Comparison of ENCODE assay signal across 25 cellular contexts in the genomic region with DNA sequence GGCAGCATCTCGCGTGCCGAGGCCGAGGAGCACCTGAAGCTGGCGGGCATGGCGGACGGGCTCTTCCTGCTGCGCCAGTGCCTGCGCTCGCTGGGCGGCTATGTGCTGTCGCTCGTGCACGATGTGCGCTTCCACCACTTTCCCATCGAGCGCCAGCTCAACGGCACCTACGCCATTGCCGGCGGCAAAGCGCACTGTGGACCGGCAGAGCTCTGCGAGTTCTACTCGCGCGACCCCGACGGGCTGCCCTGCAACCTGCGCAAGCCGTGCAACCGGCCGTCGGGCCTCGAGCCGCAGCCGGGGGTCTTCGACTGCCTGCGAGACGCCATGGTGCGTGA. TPM values are rescaled to one million over a fixed set of nuclear protein-coding genes. Genes with fewer than 3 reads are reported as not detected.
DNase-seq lines count a peak whose midpoint lies in the region; ATAC-seq and TF ChIP-seq lines count a peak whose summit lies in the region.
"Had no signal": no experiment of that assay in that cellular context is flagged by ENCODE, and none has a peak within 500 bp of the region (broad histone marks: within the 10 kb centered on the region; RNA-seq: fewer than 3 reads in every experiment).

No MANE protein-coding gene starts in this region.

- no peaks in the 10 kb centered on the region for H3K27me3 ChIP-seq in CD4-positive, alpha-beta T cell (ENCODE audit: control insufficient read depth, insufficient read depth, low read length)
- no peaks in the 10 kb centered on the region for H3K27me3 ChIP-seq in naive thymus-derived CD4-positive, alpha-beta T cell (ENCODE audit: control insufficient read depth in 2 of 2, insufficient read depth in 2 of 2, low read length in 2 of 2)
- H3K27me3 ChIP-seq in upper lobe of right lung, result peaks cover 7% of the 10 kb centered on the region

- no peaks in the 10 kb centered on the region for H3K9me3 Mint-ChIP-seq in CD4-positive, alpha-beta T cell
- no peaks in the 10 kb centered on the region for H3K9me3 Mint-ChIP-seq in chondrocyte (ENCODE audit: low read depth)
- peaks cover 0 to 7% (median 0%) of the 10 kb centered on the region in 11 donors for H3K9me3 Mint-ChIP-seq in naive thymus-derived CD4-positive, alpha-beta T cell

- H3K36me3 ChIP-seq in naive thymus-derived CD4-positive, alpha-beta T cell (ENCODE audit: control insufficient read depth in 2 of 3, insufficient read depth in 3 of 3, low read length in 3 of 3), result peaks cover 22 to 84% (median 31%) of the 10 kb centered on the region in 3 experiments
- no peaks in the 10 kb centered on the region for H3K36me3 ChIP-seq in upper lobe of right lung
- H3K36me3 ChIP-seq: SJSA1 had no signal

- CTCF ChIA-PET in CD4-positive, alpha-beta T cell (lab: Charles Lee), result interaction anchor here (1.6 kb wide), 1 partner anchor 24 kb away, joined by 4 read pairs; no protein-coding TSS in a partner anchor
- CTCF ChIA-PET in naive thymus-derived CD4-positive, alpha-beta T cell (lab: Charles Lee), result no interaction called here

- peaks cover 41 to 57% of the 10 kb centered on the region in 2 donors for H3K4me1 ChIP-seq in naive thymus-derived CD4-positive, alpha-beta T cell (ENCODE audit: control insufficient read depth in 2 of 2, insufficient read depth in 2 of 2, low read length in 2 of 2)
- H3K4me1 ChIP-seq in upper lobe of right lung, result no peaks in the 10 kb centered on the region
- H3K4me1 ChIP-seq: SJSA1 had no signal

- no peak for DNase-seq in CD4-positive, alpha-beta T cell
- DNase-seq in chondrocyte (ENCODE audit: low spot score), result peak; percentile 92
- no peak for DNase-seq in naive thymus-derived CD4-positive, alpha-beta T cell
- peak; percentile 64 for DNase-seq in upper lobe of right lung
- no peak for DNase-seq in 8988T
- no peak for DNase-seq in NCI-H1092 (lab: John Stamatoyannopoulos, UW)
- DNase-seq: DMS153; DND-41; HCEC 1CT; MM.1S; NCI-H1417; NCI-H1694; NCI-H2029 treated with DMSO at 0.1 percent for 48 hours; NCI-H446 treated with DMSO at 0.1 percent for 48 hours; NCI-H526; NCI-H82; NK-92 treated with Interleukin-12 subunit alpha and Interleukin-12 subunit beta, amount 100 ng/mL, for 24 hours; PC-9 had no signal

- intact Hi-C loops in CD4-positive, alpha-beta T cell (cut with DNase I, micrococcal nuclease), result no loop called here
- intact Hi-C loops in naive thymus-derived CD4-positive, alpha-beta T cell (cut with micrococcal nuclease), result no loop called here
- intact Hi-C loops in upper lobe of right lung (cut with DNase I), result no loop called here

- no peak for ATAC-seq in CD4-positive, alpha-beta T cell (ENCODE audit: poor library complexity)
- ATAC-seq in naive thymus-derived CD4-positive, alpha-beta T cell, result no peak
- no peak for ATAC-seq in upper lobe of right lung
- ATAC-seq in GM18517 (IDR thresholded peaks at IDR 0.05; ENCODE audit: unreplicated experiment), result no peak

- H3K27ac ChIP-seq in CD4-positive, alpha-beta T cell (ENCODE audit: low read depth, low read length), result peak overlapping the region; percentile 30
- peak overlapping the region; percentile 26 for H3K27ac ChIP-seq in naive thymus-derived CD4-positive, alpha-beta T cell (ENCODE audit: low read depth, low read length)
- no peak overlapping the region for H3K27ac ChIP-seq in upper lobe of right lung
- H3K27ac ChIP-seq: HL-60, KMS-11, PC-9, SJSA1 had no signal

- H3K4me3 ChIP-seq in naive thymus-derived CD4-positive, alpha-beta T cell (ENCODE audit: low read length), result no peak overlapping the region
- H3K4me3 ChIP-seq in upper lobe of right lung, result no peak overlapping the region
- H3K4me3 ChIP-seq: PC-9, SJSA1 had no signal

- no peak for TF ChIP-seq CTCF in CD4-positive, alpha-beta T cell (IDR thresholded peaks at IDR 0.05)
- TF ChIP-seq CTCF in chondrocyte (IDR thresholded peaks at IDR 0.05), result no peak
- no peak for TF ChIP-seq CTCF in upper lobe of right lung (IDR thresholded peaks at IDR 0.05)

- no peak overlapping the region for H3K27ac Mint-ChIP-seq in CD4-positive, alpha-beta T cell
- no peak overlapping the region for H3K27ac Mint-ChIP-seq in chondrocyte (ENCODE audit: unreplicated experiment)
- H3K27ac Mint-ChIP-seq in naive thymus-derived CD4-positive, alpha-beta T cell, result no peak overlapping the region
- H3K27ac Mint-ChIP-seq: B cell had no signal

- H3K4me1 Mint-ChIP-seq in CD4-positive, alpha-beta T cell (ENCODE audit: low read depth), result peaks cover 82% of the 10 kb centered on the region
- H3K4me1 Mint-ChIP-seq in chondrocyte (ENCODE audit: low read depth), result peaks cover 5% of the 10 kb centered on the region
- H3K4me1 Mint-ChIP-seq in naive thymus-derived CD4-positive, alpha-beta T cell, result peaks cover 51 to 90% (median 69%) of the 10 kb centered on the region in 7 donors

- H3K36me3 Mint-ChIP-seq in CD4-positive, alpha-beta T cell (ENCODE audit: low read depth), result peaks cover 89% of the 10 kb centered on the region
- no peaks in the 10 kb centered on the region for H3K36me3 Mint-ChIP-seq in chondrocyte (ENCODE audit: low read depth)
- peaks cover 10 to 76% (median 53%) of the 10 kb centered on the region in 5 donors for H3K36me3 Mint-ChIP-seq in naive thymus-derived CD4-positive, alpha-beta T cell

- POLR2A ChIA-PET in CD4-positive, alpha-beta T cell (lab: Charles Lee), result interaction anchor here (1.2 kb wide), 1 partner anchor 11 kb away, joined by 3 read pairs; the partner anchor contains the start of gene ZAP70
- POLR2A ChIA-PET in naive thymus-derived CD4-positive, alpha-beta T cell (lab: Charles Lee), result no interaction called here

- H3K27me3 Mint-ChIP-seq in CD4-positive, alpha-beta T cell, result no peaks in the 10 kb centered on the region
- H3K27me3 Mint-ChIP-seq in chondrocyte (ENCODE audit: low read depth), result peaks cover 2% of the 10 kb centered on the region
- H3K27me3 Mint-ChIP-seq in naive thymus-derived CD4-positive, alpha-beta T cell, result no peaks in the 10 kb centered on the region
- H3K27me3 Mint-ChIP-seq: B cell, IgD-negative memory B cell had no signal

- no peaks in the 10 kb centered on the region for H3K9me3 ChIP-seq in CD4-positive, alpha-beta T cell (ENCODE audit: control insufficient read depth, low read length)
- H3K9me3 ChIP-seq in naive thymus-derived CD4-positive, alpha-beta T cell (ENCODE audit: control insufficient read depth in 2 of 3, low read length in 3 of 3), result no peaks in the 10 kb centered on the region
- H3K9me3 ChIP-seq in upper lobe of right lung, result no peaks in the 10 kb centered on the region
- H3K9me3 ChIP-seq: SJSA1 had no signal

- H3K4me3 Mint-ChIP-seq in CD4-positive, alpha-beta T cell, result no peak overlapping the region
- H3K4me3 Mint-ChIP-seq in chondrocyte (ENCODE audit: unreplicated experiment), result no peak overlapping the region
- H3K4me3 Mint-ChIP-seq in naive thymus-derived CD4-positive, alpha-beta T cell, result no peak overlapping the region
- H3K4me3 Mint-ChIP-seq: B cell, IgD-negative memory B cell had no signal

RNA-seq across cellular contexts. Expression of gene ZAP70, which starts 10.7 kb away (rescaled TPM):
- total RNA-seq in CD4-positive, alpha-beta T cell, result 100 to 1,000 TPM; 440 to 470 TPM
- total RNA-seq in chondrocyte, result 0.37 to 0.41 TPM in 2 of 3 replicates, not detected in the other
- 100 to 1,000 TPM; 354 to 432 (median 382) TPM for total RNA-seq in naive thymus-derived CD4-positive, alpha-beta T cell
- polyA plus RNA-seq in naive thymus-derived CD4-positive, alpha-beta T cell, result 100 to 1,000 TPM; 105 to 166 TPM
- 10.2 TPM for total RNA-seq in upper lobe of right lung
- total RNA-seq: H1, PC-9, SJSA1 had no signal

RNA-seq across cellular contexts. Expression of gene C2orf92, which starts 54.5 kb away (rescaled TPM):
- 10 to 100 TPM; 12.4 to 13.4 TPM for total RNA-seq in CD4-positive, alpha-beta T cell
- total RNA-seq in chondrocyte, result 8.8 to 11.6 TPM (median 10.0 TPM) in 3 replicates
- 10 to 100 TPM; 10.7 to 23.4 (median 21.0) TPM for total RNA-seq in naive thymus-derived CD4-positive, alpha-beta T cell
- polyA plus RNA-seq in naive thymus-derived CD4-positive, alpha-beta T cell, result 1 to 10 TPM in 1 of 2 donors, under 1 TPM in 1; 0.66 to 1.1 TPM
- total RNA-seq in upper lobe of right lung, result 14.4 TPM

Comparison
In these comparisons a context has a peak if more than half of its experiments do, and no peak if none do; other contexts are left out.
1. DNase-seq: peak in chondrocyte (single experiment) and upper lobe of right lung (single experiment); none in CD4-positive, alpha-beta T cell (0 of 10), naive thymus-derived CD4-positive, alpha-beta T cell (0 of 9), 8988T (single experiment) and NCI-H1092 (single experiment).
2. RNA of gene ZAP70, which starts 10.7 kb away (total RNA-seq): 440 to 470 TPM in CD4-positive, alpha-beta T cell and 354 to 432 TPM in naive thymus-derived CD4-positive, alpha-beta T cell; 10.2 TPM in upper lobe of right lung (single experiment) and 0.37 to 0.41 TPM in chondrocyte; every median in the first group is over 10 times any median in the second.